ENCODE assay signal across 32 cellular contexts in the genomic region with DNA sequence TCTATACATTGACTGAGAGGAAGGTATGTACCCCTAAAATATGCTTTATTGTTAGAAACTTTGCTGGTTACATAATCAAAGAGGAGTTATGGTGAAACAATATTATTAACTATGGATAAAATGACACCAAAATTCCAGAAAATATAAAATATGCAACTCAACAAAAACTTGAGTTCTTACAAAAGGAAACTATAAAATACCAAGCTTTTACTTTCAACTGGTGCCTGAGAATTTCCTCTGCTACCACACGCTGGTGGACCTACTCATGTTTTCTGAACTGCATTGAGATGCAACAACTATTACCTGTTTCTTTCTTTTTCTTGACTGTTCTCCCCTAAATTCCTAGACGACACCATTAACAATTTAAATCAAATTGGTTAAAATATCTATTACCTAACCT. TPM values are rescaled to one million over a fixed set of nuclear protein-coding genes. Genes with fewer than 3 reads are reported as not detected.
DNase-seq lines count a peak whose midpoint lies in the region; ATAC-seq, FAIRE-seq and TF ChIP-seq lines count a peak whose summit lies in the region.
"Had no signal": no experiment of that assay in that cellular context is flagged by ENCODE, and none has a peak within 500 bp of the region (broad histone marks: within the 10 kb centered on the region; RNA-seq: fewer than 3 reads in every experiment).

No MANE protein-coding gene starts in this region.

- POLR2A ChIA-PET in K562 (lab: Yijun Ruan, JAX): interaction anchor here (3.8 to 12.9 kb wide), 2 partner anchors 8 to 11 kb away, joined by 30 to 199 read pairs; a partner anchor contains a TSS
- POLR2A ChIA-PET in CD4-positive, alpha-beta T cell (lab: Charles Lee): interaction anchor here (1.6 to 3.9 kb wide), 3 partner anchors 8 to 61 kb away, joined by 6 to 38 read pairs (median 10); a partner anchor contains a TSS

- no peaks in the 10 kb centered on the region for H3K27me3 Mint-ChIP-seq in activated CD8-positive, alpha-beta memory T cell treated with anti-CD3 and anti-CD28 coated beads, Interleukin-2, amount 10 ng/mL, durations not matched to agents 7 days and 5 days
- H3K27me3 Mint-ChIP-seq in CD4-positive, alpha-beta T cell: no peaks in the 10 kb centered on the region
- no peaks in the 10 kb centered on the region for H3K27me3 Mint-ChIP-seq in activated naive CD4-positive, alpha-beta T cell treated with anti-CD3 and anti-CD28 coated beads, Interleukin-2, amount 10 ng/mL, durations not matched to agents 7 days and 5 days
- H3K27me3 Mint-ChIP-seq: activated CD4-positive, alpha-beta T cell treated with anti-CD3 and anti-CD28 coated beads for 36 hours; activated CD8-positive, alpha-beta T cell treated with anti-CD3 and anti-CD28 coated beads for 36 hours; memory B cell had no signal

- no peak for FAIRE-seq in K562 (lab: Jason Lieb, UNC)
- FAIRE-seq: astrocyte, colon, H1 had no signal

- peak overlapping the region; percentile 53 for H3K4me2 ChIP-seq in Loucy (ENCODE audit: low read depth, low read length, poor library complexity, severe bottlenecking)
- H3K4me2 ChIP-seq in K562 (ENCODE audit: insufficient read depth, low read length): no peak overlapping the region

- H3K4me1 ChIP-seq in Loucy (ENCODE audit: insufficient read depth, low read length, poor library complexity, severe bottlenecking) (peaks cover 14% of the 10 kb centered on the region), K562 (replicated peaks in 1 of 2; ENCODE audit: control insufficient read depth in 2 of 2, insufficient read depth in 2 of 2, low read length in 2 of 2) (no peaks in the 10 kb centered on the region; a peak in 2 of 5 replicates), thyroid gland (peaks cover 33 to 36% of the 10 kb centered on the region in 2 donors)

- H3K9ac ChIP-seq in Loucy (ENCODE audit: low read depth, low read length, poor library complexity, severe bottlenecking) (peak overlapping the region; percentile 13), K562 (ENCODE audit: insufficient read depth in 1 of 2, low read depth in 2 of 2, low read length in 2 of 2) (no peak overlapping the region)

- H3K27ac ChIP-seq in K562 (ENCODE audit: extremely low read depth, low read depth, low read length) (no peak overlapping the region), thyroid gland (peak overlapping the region; percentile 8 to 71 (median 58)), coronary artery (no peak overlapping the region)
- H3K27ac ChIP-seq in CD4-positive, alpha-beta T cell (ENCODE audit: low read depth, low read length): no peak overlapping the region
- H3K27ac ChIP-seq: 22Rv1, C4-2B, cardiac muscle cell, epithelial cell of prostate, ovary, upper lobe of right lung had no signal

- H3F3A ChIP-seq in Loucy (ENCODE audit: low read depth): no peaks in the 10 kb centered on the region

- H3K9me1 ChIP-seq in K562 (ENCODE audit: control insufficient read depth, insufficient read depth, low read length): no peaks in the 10 kb centered on the region

- no peaks in the 10 kb centered on the region for H3K9me2 ChIP-seq in Loucy (replicated peaks; ENCODE audit: low read depth, low read length)

- 57% methylated on average over 2 of the region's 2 CpGs for WGBS in K562 (ENCODE audit: insufficient coverage, low coverage, missing lambda C conversion rate)
- WGBS in thyroid gland, 2 donors: 71 to 86% methylated on average over 2 of the region's 2 CpGs

- peaks cover 4% of the 10 kb centered on the region for H3K36me3 Mint-ChIP-seq in activated CD8-positive, alpha-beta memory T cell treated with anti-CD3 and anti-CD28 coated beads, Interleukin-2, amount 10 ng/mL, durations not matched to agents 7 days and 5 days
- H3K36me3 Mint-ChIP-seq in CD4-positive, alpha-beta T cell (ENCODE audit: low read depth): no peaks in the 10 kb centered on the region
- H3K36me3 Mint-ChIP-seq in activated naive CD4-positive, alpha-beta T cell treated with anti-CD3 and anti-CD28 coated beads, Interleukin-2, amount 10 ng/mL, durations not matched to agents 7 days and 5 days: peaks cover 4% of the 10 kb centered on the region
- H3K36me3 Mint-ChIP-seq: memory B cell; stimulated activated effector memory CD8-positive, alpha-beta T cell treated with anti-CD3 and anti-CD28 coated beads, Interleukin-12 subunit alpha, Interleukin-12 subunit beta, amount 100 ng/mL, for 72 hours had no signal

- no peak for TF ChIP-seq EP300 in K562 (IDR thresholded peaks at IDR 0.05; ENCODE audit: low read length)

- H3K27me3 ChIP-seq in Loucy (ENCODE audit: insufficient read depth, low read length, poor library complexity, severe bottlenecking) (no peaks in the 10 kb centered on the region), K562 (ENCODE audit: control insufficient read depth in 2 of 2, insufficient read depth in 2 of 2, low read length in 2 of 2) (no peaks in the 10 kb centered on the region), thyroid gland (no peaks in the 10 kb centered on the region)
- H3K27me3 ChIP-seq in CD4-positive, alpha-beta T cell (ENCODE audit: control insufficient read depth, insufficient read depth, low read length): no peaks in the 10 kb centered on the region
- H3K27me3 ChIP-seq: cardiac muscle cell, ovary, Peyer's patch, upper lobe of right lung had no signal

- H4K20me1 ChIP-seq in Loucy (ENCODE audit: insufficient read depth, low read length, poor library complexity, severe bottlenecking) (no peaks in the 10 kb centered on the region), K562 (replicated peaks; ENCODE audit: control insufficient read depth, insufficient read depth, low read length) (no peaks in the 10 kb centered on the region)

- H3K27ac Mint-ChIP-seq in activated CD8-positive, alpha-beta memory T cell treated with anti-CD3 and anti-CD28 coated beads, Interleukin-2, amount 10 ng/mL, durations not matched to agents 7 days and 5 days: peak overlapping the region; percentile 19
- no peak overlapping the region for H3K27ac Mint-ChIP-seq in CD4-positive, alpha-beta T cell
- no peak overlapping the region for H3K27ac Mint-ChIP-seq in activated naive CD4-positive, alpha-beta T cell treated with anti-CD3 and anti-CD28 coated beads, Interleukin-2, amount 10 ng/mL, durations not matched to agents 7 days and 5 days
- H3K27ac Mint-ChIP-seq: activated CD4-positive, alpha-beta T cell treated with anti-CD3 and anti-CD28 coated beads for 36 hours; activated naive CD4-positive, alpha-beta T cell treated with anti-CD3 and anti-CD28 coated beads, Interleukin-2, amount 50 U/mL, for 72 hours; memory B cell; stimulated activated effector memory CD8-positive, alpha-beta T cell treated with anti-CD3 and anti-CD28 coated beads, Interleukin-12 subunit alpha, Interleukin-12 subunit beta, amount 100 ng/mL, for 72 hours had no signal

- ATAC-seq in activated CD8-positive, alpha-beta memory T cell treated with anti-CD3 and anti-CD28 coated beads, Interleukin-2, amount 10 ng/mL, durations not matched to agents 7 days and 5 days: no peak
- no peak for ATAC-seq in K562
- ATAC-seq in CD4-positive, alpha-beta T cell (ENCODE audit: poor library complexity): no peak
- ATAC-seq: activated naive CD4-positive, alpha-beta T cell treated with anti-CD3 and anti-CD28 coated beads, Interleukin-2, amount 50 U/mL, for 72 hours; stimulated activated effector memory CD8-positive, alpha-beta T cell treated with anti-CD3 and anti-CD28 coated beads, Interleukin-12 subunit alpha, Interleukin-12 subunit beta, amount 100 ng/mL, for 72 hours; upper lobe of right lung had no signal

- intact Hi-C loops in K562 (cut with micrococcal nuclease) (no loop called here), thyroid gland (cut with DNase I) (no loop called here)
- intact Hi-C loops in CD4-positive, alpha-beta T cell (cut with DNase I, micrococcal nuclease): loop anchor here in 1 of 2 experiments (2.0 kb wide), 1 partner anchor 16 kb away; no protein-coding TSS in a partner anchor

- H3K9me3 ChIP-seq in Loucy (ENCODE audit: insufficient read depth, low read depth, low read length) (no peaks in the 10 kb centered on the region), K562 (replicated peaks; ENCODE audit: control insufficient read depth, insufficient read depth, low read depth, low read length) (no peaks in the 10 kb centered on the region), thyroid gland (no peaks in the 10 kb centered on the region)
- no peaks in the 10 kb centered on the region for H3K9me3 ChIP-seq in CD4-positive, alpha-beta T cell (ENCODE audit: control insufficient read depth, low read length)
- H3K9me3 ChIP-seq: Caco-2, ovary, Peyer's patch, upper lobe of right lung had no signal

- H3K79me2 ChIP-seq in Loucy (ENCODE audit: insufficient read depth, low read length) (no peaks in the 10 kb centered on the region), K562 (ENCODE audit: control insufficient read depth, insufficient read depth, low read length) (no peaks in the 10 kb centered on the region)

- H3K36me3 ChIP-seq in Loucy (ENCODE audit: insufficient read depth, low read length) (no peaks in the 10 kb centered on the region), K562 (ENCODE audit: control insufficient read depth, insufficient read depth, low read length) (no peaks in the 10 kb centered on the region), thyroid gland (no peaks in the 10 kb centered on the region)
- H3K36me3 ChIP-seq: cardiac muscle cell, ovary, Peyer's patch, upper lobe of right lung had no signal

- DNase-seq in activated CD8-positive, alpha-beta memory T cell treated with anti-CD3 and anti-CD28 coated beads, Interleukin-2, amount 10 ng/mL, durations not matched to agents 7 days and 5 days: no peak
- DNase-seq in activated CD8-positive, alpha-beta memory T cell treated with anti-CD3 and anti-CD28 coated beads for 24 hours: no peak
- no peak for DNase-seq in K562 (ENCODE audit: extremely low read depth in 1 of 4, low spot score in 3 of 4)
- DNase-seq in thyroid gland: no peak
- DNase-seq in CD4-positive, alpha-beta T cell: no peak
- no peak for DNase-seq in activated naive CD4-positive, alpha-beta T cell treated with anti-CD3 and anti-CD28 coated beads, Interleukin-2, amount 10 ng/mL, durations not matched to agents 7 days and 5 days
- DNase-seq in coronary artery (ENCODE audit: low spot score): no peak
- DNase-seq: activated CD4-positive, alpha-beta T cell treated with anti-CD3 and anti-CD28 coated beads for 36 hours; activated CD8-positive, alpha-beta T cell treated with anti-CD3 and anti-CD28 coated beads for 36 hours; Caco-2; DMS79; effector CD8-positive, alpha-beta T cell; GDM1; NCI-H1105; NCI-H187 treated with DMSO at 0.1 percent for 48 hours; NCI-H524 treated with DMSO at 0.1 percent for 48 hours; ovary; SHP77 treated with DMSO at 0.1 percent for 48 hours; substantia nigra; upper lobe of right lung had no signal

- H3K4me3 Mint-ChIP-seq in activated CD8-positive, alpha-beta memory T cell treated with anti-CD3 and anti-CD28 coated beads, Interleukin-2, amount 10 ng/mL, durations not matched to agents 7 days and 5 days: no peak overlapping the region
- H3K4me3 Mint-ChIP-seq in CD4-positive, alpha-beta T cell: no peak overlapping the region
- no peak overlapping the region for H3K4me3 Mint-ChIP-seq in activated naive CD4-positive, alpha-beta T cell treated with anti-CD3 and anti-CD28 coated beads, Interleukin-2, amount 10 ng/mL, durations not matched to agents 7 days and 5 days
- H3K4me3 Mint-ChIP-seq: activated CD4-positive, alpha-beta T cell treated with anti-CD3 and anti-CD28 coated beads for 36 hours; activated CD8-positive, alpha-beta T cell treated with anti-CD3 and anti-CD28 coated beads for 36 hours; memory B cell; stimulated activated effector memory CD8-positive, alpha-beta T cell treated with anti-CD3 and anti-CD28 coated beads, Interleukin-12 subunit alpha, Interleukin-12 subunit beta, amount 100 ng/mL, for 72 hours had no signal

- CTCF ChIA-PET in activated CD8-positive, alpha-beta memory T cell treated with anti-CD3 and anti-CD28 coated beads, Interleukin-2, amount 10 ng/mL, durations not matched to agents 7 days and 5 days (lab: Charles Lee): interaction anchor here (2.2 to 12.8 kb wide), 3 partner anchors 9 to 109 kb away, joined by 8 to 314 read pairs (median 21); a partner anchor contains a TSS
- CTCF ChIA-PET in K562 (lab: Yijun Ruan, JAX; ENCODE audit: low intra/inter-chr PET ratio): no interaction called here
- CTCF ChIA-PET in CD4-positive, alpha-beta T cell (lab: Charles Lee): interaction anchor here (3.0 kb wide), 1 partner anchor 9 kb away, joined by 14 read pairs; a partner anchor contains a TSS
- CTCF ChIA-PET in activated naive CD4-positive, alpha-beta T cell treated with anti-CD3 and anti-CD28 coated beads, Interleukin-2, amount 10 ng/mL, durations not matched to agents 7 days and 5 days (lab: Charles Lee): interaction anchor here (0.6 to 3.9 kb wide), 6 partner anchors 9 to 31 kb away, joined by 3 to 19 read pairs (median 8); a partner anchor contains a TSS

- BruUV-seq in K562 (replicated peaks; lab: Mats Ljungman, UMichigan): no TSS peak

- no peak for TF ChIP-seq RAD21 in K562 (CRISPR knock-in tag; conservative IDR thresholded peaks at IDR 0.05 in 1 of 2, IDR thresholded peaks at IDR 0.05 in 1 of 2)

- TF ChIP-seq CTCF in Loucy (conservative IDR thresholded peaks at IDR 0.05; ENCODE audit: low read length) (no peak), K562 (IDR thresholded peaks at IDR 0.05 in 2 of 3, conservative IDR thresholded peaks at IDR 0.05 in 1 of 3; ENCODE audit: insufficient read depth in 2 of 3, low read depth in 1 of 3, low read length in 3 of 3) (no peak), thyroid gland (IDR thresholded peaks at IDR 0.05) (no peak), coronary artery (IDR thresholded peaks at IDR 0.05) (no peak)
- no peak for TF ChIP-seq CTCF in CD4-positive, alpha-beta T cell (IDR thresholded peaks at IDR 0.05)

- TF ChIP-seq POLR2A in K562 (conservative IDR thresholded peaks at IDR 0.05) (no peak), thyroid gland (IDR thresholded peaks at IDR 0.05) (no peak)

- H2AFZ ChIP-seq in Loucy (ENCODE audit: low read length): peak overlapping the region; percentile 62; the same call in 1 of the 2 replicates
- H2AFZ ChIP-seq in K562 (ENCODE audit: low read depth, low read length): no peak overlapping the region

- H3K4me1 Mint-ChIP-seq in activated CD8-positive, alpha-beta memory T cell treated with anti-CD3 and anti-CD28 coated beads, Interleukin-2, amount 10 ng/mL, durations not matched to agents 7 days and 5 days: peaks cover 19% of the 10 kb centered on the region
- H3K4me1 Mint-ChIP-seq in CD4-positive, alpha-beta T cell (ENCODE audit: low read depth): peaks cover under 1% of the 10 kb centered on the region
- H3K4me1 Mint-ChIP-seq in activated naive CD4-positive, alpha-beta T cell treated with anti-CD3 and anti-CD28 coated beads, Interleukin-2, amount 10 ng/mL, durations not matched to agents 7 days and 5 days: peaks cover 30% of the 10 kb centered on the region
- H3K4me1 Mint-ChIP-seq: memory B cell; stimulated activated effector memory CD8-positive, alpha-beta T cell treated with anti-CD3 and anti-CD28 coated beads, Interleukin-12 subunit alpha, Interleukin-12 subunit beta, amount 100 ng/mL, for 72 hours had no signal

- H3K4me3 ChIP-seq in Loucy (ENCODE audit: low read length, poor library complexity, severe bottlenecking) (peak overlapping the region; percentile 28), K562 (no peak overlapping the region), thyroid gland (replicated peaks in 1 of 3) (no peak overlapping the region), coronary artery (no peak overlapping the region)
- H3K4me3 ChIP-seq: cardiac muscle cell, ovary, Peyer's patch, upper lobe of right lung had no signal

- in situ Hi-C loops in K562 (cut with MboI): no loop called here

- H3K9me3 Mint-ChIP-seq in activated CD8-positive, alpha-beta memory T cell treated with anti-CD3 and anti-CD28 coated beads, Interleukin-2, amount 10 ng/mL, durations not matched to agents 7 days and 5 days (ENCODE audit: low read depth): no peaks in the 10 kb centered on the region
- H3K9me3 Mint-ChIP-seq in CD4-positive, alpha-beta T cell: no peaks in the 10 kb centered on the region
- no peaks in the 10 kb centered on the region for H3K9me3 Mint-ChIP-seq in activated naive CD4-positive, alpha-beta T cell treated with anti-CD3 and anti-CD28 coated beads, Interleukin-2, amount 10 ng/mL, durations not matched to agents 7 days and 5 days
- H3K9me3 Mint-ChIP-seq: activated CD8-positive, alpha-beta T cell treated with anti-CD3 and anti-CD28 coated beads for 36 hours; activated naive CD4-positive, alpha-beta T cell treated with anti-CD3 and anti-CD28 coated beads, Interleukin-2, amount 50 U/mL, for 72 hours; memory B cell; stimulated activated effector memory CD8-positive, alpha-beta T cell treated with anti-CD3 and anti-CD28 coated beads, Interleukin-12 subunit alpha, Interleukin-12 subunit beta, amount 100 ng/mL, for 72 hours had no signal

RNA-seq across cellular contexts. Expression of a gene that starts 8.2 kb away (rescaled TPM):
- 10 to 100 TPM; 56.5 to 58.9 TPM for total RNA-seq in activated CD8-positive, alpha-beta memory T cell treated with anti-CD3 and anti-CD28 coated beads, Interleukin-2, amount 10 ng/mL, durations not matched to agents 7 days and 5 days
- total RNA-seq in K562 (2011; cell fraction: chromatin; rRNA removed; ENCODE audit: low replicate concordance): 61.8 and 169 TPM in 2 replicates
- 36.7 and 42.6 TPM in 2 replicates for total RNA-seq in K562 (2011; cell fraction: nucleolus; rRNA removed)
- total RNA-seq in K562 (2011; cell fraction: nucleoplasm; rRNA removed): 59.8 and 96.6 TPM in 2 replicates
- total RNA-seq in K562 (2014; rRNA removed) (33.2 and 46.0 TPM in 2 replicates), K562 (2014; rRNA removed; fragmentation: Illumina TruSeq; extraction: Trizol) (59.3 and 72.0 TPM in 2 replicates), K562 (2015; rRNA removed; fragmentation: Illumina TruSeq; extraction: Trizol) (62.5 and 67.8 TPM in 2 replicates), K562 (2021) (60.8 and 64.8 TPM in 2 replicates), thyroid gland (100 to 1,000 TPM; 139 to 157 (median 144) TPM)
- polyA plus RNA-seq in K562 (2011; rRNA removed) (93.2 and 120 TPM in 2 replicates), K562 (2014; fragmentation: Illumina TruSeq; extraction: Trizol) (91.0 and 100 TPM in 2 replicates), K562 (2014; fragmentation: Nextera tagmentation; extraction: Ambion mirVana) (10 to 100 TPM; 29.3 to 34.8 TPM), K562 (2014; rRNA removed) (54.9 and 56.3 TPM in 2 replicates)
- polyA plus RNA-seq in K562 (2011; cell fraction: cytosol; rRNA removed): 58.4 and 68.0 TPM in 2 replicates
- polyA plus RNA-seq in K562 (2011; cell fraction: nucleus; rRNA removed): 62.5 and 70.2 TPM in 2 replicates
- polyA plus RNA-seq in K562 (2012): 42.7 and 78.6 TPM in 2 replicates
- 108 and 150 TPM in 2 replicates for polyA minus RNA-seq in K562 (2011; rRNA and poly(A)+ RNA removed)
- 40.0 and 70.1 TPM in 2 replicates for polyA minus RNA-seq in K562 (2011; cell fraction: cytosol; rRNA and poly(A)+ RNA removed)
- 52.2 and 71.1 TPM in 2 replicates for polyA minus RNA-seq in K562 (2011; cell fraction: nucleus; rRNA and poly(A)+ RNA removed)
- 10 to 100 TPM; 53.3 to 57.8 TPM for total RNA-seq in CD4-positive, alpha-beta T cell

Comparison
In these comparisons a context has a peak if more than half of its experiments do, and no peak if none do; other contexts are left out.
1. H3K27ac ChIP-seq: peak in thyroid gland (3 of 3); none in K562 (single experiment), CD4-positive, alpha-beta T cell (single experiment) and coronary artery (0 of 2).